1 cellular context compared by ENCODE assay signal in the genomic region with DNA sequence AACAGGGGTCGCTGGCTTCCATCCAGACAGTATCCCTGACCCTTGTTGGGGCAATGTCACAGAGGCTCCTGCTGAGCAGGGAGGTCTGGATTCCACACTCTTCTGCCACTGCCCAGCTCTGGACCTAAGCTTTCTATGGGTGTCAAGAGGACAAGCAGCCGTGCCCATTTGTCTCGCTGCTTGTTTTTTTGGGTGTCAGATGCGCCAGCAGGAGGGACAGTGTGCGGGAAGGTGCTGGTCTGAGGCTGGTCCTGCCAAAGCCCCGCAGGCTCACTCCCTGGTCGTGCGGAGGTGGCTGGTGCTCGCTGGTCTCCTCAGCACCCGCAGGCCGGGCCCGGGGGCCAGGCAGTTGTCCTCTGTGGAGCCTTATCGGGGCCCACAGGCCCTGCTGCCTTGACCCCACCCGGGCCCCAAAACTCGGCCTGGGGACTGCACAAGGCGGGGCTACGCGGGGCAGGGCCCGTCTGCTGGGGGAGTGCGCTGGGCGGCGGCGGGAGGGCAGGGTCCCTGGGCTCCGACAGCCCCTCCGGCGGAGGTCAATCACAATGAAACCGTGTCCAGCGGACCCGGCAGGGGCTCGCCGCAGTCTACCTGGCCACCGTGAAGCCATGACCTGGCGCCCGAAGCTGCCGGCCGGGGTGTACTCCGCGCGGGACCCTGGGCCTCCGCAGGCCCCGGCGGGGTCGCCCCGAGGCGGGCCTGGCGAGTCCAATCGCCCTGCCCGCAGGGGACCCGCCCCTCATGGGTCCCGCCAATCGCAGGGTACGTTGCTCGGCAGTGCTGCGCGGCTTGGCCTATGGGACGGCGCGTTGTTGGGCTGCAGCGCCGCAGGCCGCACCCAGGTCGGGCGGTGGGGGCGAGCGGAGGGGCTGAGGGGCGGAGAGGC.
TF ChIP-seq lines count a peak whose summit lies in the region.

A gene with protein sequence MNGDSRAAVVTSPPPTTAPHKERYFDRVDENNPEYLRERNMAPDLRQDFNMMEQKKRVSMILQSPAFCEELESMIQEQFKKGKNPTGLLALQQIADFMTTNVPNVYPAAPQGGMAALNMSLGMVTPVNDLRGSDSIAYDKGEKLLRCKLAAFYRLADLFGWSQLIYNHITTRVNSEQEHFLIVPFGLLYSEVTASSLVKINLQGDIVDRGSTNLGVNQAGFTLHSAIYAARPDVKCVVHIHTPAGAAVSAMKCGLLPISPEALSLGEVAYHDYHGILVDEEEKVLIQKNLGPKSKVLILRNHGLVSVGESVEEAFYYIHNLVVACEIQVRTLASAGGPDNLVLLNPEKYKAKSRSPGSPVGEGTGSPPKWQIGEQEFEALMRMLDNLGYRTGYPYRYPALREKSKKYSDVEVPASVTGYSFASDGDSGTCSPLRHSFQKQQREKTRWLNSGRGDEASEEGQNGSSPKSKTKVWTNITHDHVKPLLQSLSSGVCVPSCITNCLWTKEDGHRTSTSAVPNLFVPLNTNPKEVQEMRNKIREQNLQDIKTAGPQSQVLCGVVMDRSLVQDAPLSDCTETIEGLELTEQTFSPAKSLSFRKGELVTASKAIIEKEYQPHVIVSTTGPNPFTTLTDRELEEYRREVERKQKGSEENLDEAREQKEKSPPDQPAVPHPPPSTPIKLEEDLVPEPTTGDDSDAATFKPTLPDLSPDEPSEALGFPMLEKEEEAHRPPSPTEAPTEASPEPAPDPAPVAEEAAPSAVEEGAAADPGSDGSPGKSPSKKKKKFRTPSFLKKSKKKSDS (plus strand): TSS at position 822 of the 886 bp plus-strand sequence. CDS start 32,072 bp downstream, outside the sequence.

TF ChIP-seq in HEK293, 187 proteins besides CTCF, POLR2A, EP300 and RAD21 (continued from another document):
- TF ChIP-seq, protein P1, sequence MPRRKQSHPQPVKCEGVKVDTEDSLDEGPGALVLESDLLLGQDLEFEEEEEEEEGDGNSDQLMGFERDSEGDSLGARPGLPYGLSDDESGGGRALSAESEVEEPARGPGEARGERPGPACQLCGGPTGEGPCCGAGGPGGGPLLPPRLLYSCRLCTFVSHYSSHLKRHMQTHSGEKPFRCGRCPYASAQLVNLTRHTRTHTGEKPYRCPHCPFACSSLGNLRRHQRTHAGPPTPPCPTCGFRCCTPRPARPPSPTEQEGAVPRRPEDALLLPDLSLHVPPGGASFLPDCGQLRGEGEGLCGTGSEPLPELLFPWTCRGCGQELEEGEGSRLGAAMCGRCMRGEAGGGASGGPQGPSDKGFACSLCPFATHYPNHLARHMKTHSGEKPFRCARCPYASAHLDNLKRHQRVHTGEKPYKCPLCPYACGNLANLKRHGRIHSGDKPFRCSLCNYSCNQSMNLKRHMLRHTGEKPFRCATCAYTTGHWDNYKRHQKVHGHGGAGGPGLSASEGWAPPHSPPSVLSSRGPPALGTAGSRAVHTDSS (tag by site-specific recombination; IDR thresholded peaks at IDR 0.05) = no peak
- TF ChIP-seq, protein P2, sequence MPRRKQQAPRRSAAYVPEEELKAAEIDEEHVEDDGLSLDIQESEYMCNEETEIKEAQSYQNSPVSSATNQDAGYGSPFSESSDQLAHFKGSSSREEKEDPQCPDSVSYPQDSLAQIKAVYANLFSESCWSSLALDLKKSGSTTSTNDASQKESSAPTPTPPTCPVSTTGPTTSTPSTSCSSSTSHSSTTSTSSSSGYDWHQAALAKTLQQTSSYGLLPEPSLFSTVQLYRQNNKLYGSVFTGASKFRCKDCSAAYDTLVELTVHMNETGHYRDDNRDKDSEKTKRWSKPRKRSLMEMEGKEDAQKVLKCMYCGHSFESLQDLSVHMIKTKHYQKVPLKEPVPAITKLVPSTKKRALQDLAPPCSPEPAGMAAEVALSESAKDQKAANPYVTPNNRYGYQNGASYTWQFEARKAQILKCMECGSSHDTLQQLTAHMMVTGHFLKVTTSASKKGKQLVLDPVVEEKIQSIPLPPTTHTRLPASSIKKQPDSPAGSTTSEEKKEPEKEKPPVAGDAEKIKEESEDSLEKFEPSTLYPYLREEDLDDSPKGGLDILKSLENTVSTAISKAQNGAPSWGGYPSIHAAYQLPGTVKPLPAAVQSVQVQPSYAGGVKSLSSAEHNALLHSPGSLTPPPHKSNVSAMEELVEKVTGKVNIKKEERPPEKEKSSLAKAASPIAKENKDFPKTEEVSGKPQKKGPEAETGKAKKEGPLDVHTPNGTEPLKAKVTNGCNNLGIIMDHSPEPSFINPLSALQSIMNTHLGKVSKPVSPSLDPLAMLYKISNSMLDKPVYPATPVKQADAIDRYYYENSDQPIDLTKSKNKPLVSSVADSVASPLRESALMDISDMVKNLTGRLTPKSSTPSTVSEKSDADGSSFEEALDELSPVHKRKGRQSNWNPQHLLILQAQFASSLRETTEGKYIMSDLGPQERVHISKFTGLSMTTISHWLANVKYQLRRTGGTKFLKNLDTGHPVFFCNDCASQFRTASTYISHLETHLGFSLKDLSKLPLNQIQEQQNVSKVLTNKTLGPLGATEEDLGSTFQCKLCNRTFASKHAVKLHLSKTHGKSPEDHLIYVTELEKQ (tag by site-specific recombination; IDR thresholded peaks at IDR 0.05; ENCODE audit: borderline replicate concordance) = no peak; the same call in 1 of the 2 replicates
- TF ChIP-seq ZNF76 (tag by site-specific recombination; IDR thresholded peaks at IDR 0.05; ENCODE audit: borderline replicate concordance, low read depth) = no peak
- TF ChIP-seq ZNF416 (tag by site-specific recombination; IDR thresholded peaks at IDR 0.05) = no peak
- TF ChIP-seq SCRT2 (tag by site-specific recombination; IDR thresholded peaks at IDR 0.05) = no peak
- TF ChIP-seq, protein P3, sequence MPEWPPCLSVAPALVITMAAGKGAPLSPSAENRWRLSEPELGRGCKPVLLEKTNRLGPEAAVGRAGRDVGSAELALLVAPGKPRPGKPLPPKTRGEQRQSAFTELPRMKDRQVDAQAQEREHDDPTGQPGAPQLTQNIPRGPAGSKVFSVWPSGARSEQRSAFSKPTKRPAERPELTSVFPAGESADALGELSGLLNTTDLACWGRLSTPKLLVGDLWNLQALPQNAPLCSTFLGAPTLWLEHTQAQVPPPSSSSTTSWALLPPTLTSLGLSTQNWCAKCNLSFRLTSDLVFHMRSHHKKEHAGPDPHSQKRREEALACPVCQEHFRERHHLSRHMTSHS (tag by site-specific recombination; IDR thresholded peaks at IDR 0.05) = no peak
- TF ChIP-seq IKZF3 (tag by site-specific recombination; IDR thresholded peaks at IDR 0.05) = no peak
- TF ChIP-seq ZBTB20 (tag by site-specific recombination; IDR thresholded peaks at IDR 0.05) = peak; percentile 88; the same call in 1 of the 2 replicates
- TF ChIP-seq, protein P4, sequence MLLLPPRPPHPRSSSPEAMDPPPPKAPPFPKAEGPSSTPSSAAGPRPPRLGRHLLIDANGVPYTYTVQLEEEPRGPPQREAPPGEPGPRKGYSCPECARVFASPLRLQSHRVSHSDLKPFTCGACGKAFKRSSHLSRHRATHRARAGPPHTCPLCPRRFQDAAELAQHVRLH (tag by site-specific recombination; IDR thresholded peaks at IDR 0.05) = no peak
- peak; percentile 74; the same call in 1 of the 2 replicates for TF ChIP-seq KLF7 (tag by site-specific recombination; IDR thresholded peaks at IDR 0.05; ENCODE audit: borderline replicate concordance)
- TF ChIP-seq ZNF529 (tag by site-specific recombination; IDR thresholded peaks at IDR 0.05; ENCODE audit: insufficient replicate concordance) = no peak
- TF ChIP-seq KLF8 (tag by site-specific recombination; IDR thresholded peaks at IDR 0.05) = peak; percentile 96
- no peak for TF ChIP-seq ZSCAN16 (tag by site-specific recombination; IDR thresholded peaks at IDR 0.05)
- no peak for TF ChIP-seq ZNF677 (tag by site-specific recombination; IDR thresholded peaks at IDR 0.05)
- TF ChIP-seq ZBTB7A (tag by site-specific recombination; IDR thresholded peaks at IDR 0.05; ENCODE audit: low read depth) = peak; percentile 60; the same call in 1 of the 2 replicates
- TF ChIP-seq ZNF585B (tag by site-specific recombination; IDR thresholded peaks at IDR 0.05) = no peak
- no peak for TF ChIP-seq ZNF843 (tag by site-specific recombination; IDR thresholded peaks at IDR 0.05)
- no peak for TF ChIP-seq ZNF830 (tag by site-specific recombination; IDR thresholded peaks at IDR 0.05; ENCODE audit: low read depth)
- no peak for TF ChIP-seq EGR2 (tag by site-specific recombination; IDR thresholded peaks at IDR 0.05; ENCODE audit: low read depth)
TF ChIP-seq in HEK293: peak in this region for 35.
